Comparison of ENCODE assay signal across 1 cellular context in the genomic region with DNA sequence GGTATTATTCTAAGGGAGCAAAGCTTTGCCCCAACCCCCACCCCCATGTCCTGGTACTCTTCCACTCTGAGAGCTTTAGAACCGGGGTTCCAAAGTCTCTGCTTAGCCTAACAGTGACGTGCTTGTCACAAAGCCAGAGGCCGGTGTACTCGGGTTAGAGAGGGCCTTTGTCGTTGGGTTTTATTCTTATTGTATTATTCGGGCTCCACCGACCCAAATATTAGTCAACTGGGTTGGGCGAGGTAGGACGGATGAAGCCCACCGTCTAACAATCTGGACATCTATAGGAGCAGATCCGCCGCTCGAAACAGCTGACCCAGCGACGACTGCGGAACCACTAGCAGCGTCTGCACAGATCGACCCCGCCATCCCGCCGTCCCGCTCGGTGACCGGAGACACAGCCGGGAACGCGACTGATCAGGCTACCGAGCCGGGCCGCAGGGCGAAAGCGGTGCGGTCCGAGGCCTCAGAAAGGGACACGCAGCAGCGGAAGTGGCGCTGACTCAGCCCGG.
A peak's percentile ranks its signal among the peaks of the same experiment; 100 is the strongest.
TF ChIP-seq lines count a peak whose summit lies in the region.
"Not testable (repeated sequence)": the region's sequence is repeated elsewhere in the genome, so short reads cannot be mapped to it uniquely, and the experiment has no call there.

No MANE protein-coding gene starts in this region.

TF ChIP-seq in K562, 482 proteins besides CTCF, POLR2A, EP300 and RAD21:
- TF ChIP-seq ZSCAN32 (CRISPR knock-in tag; IDR thresholded peaks at IDR 0.05) (0 out of 2 replicates have a peak, but pooled peaks have one; percentile 50), SPI1 (IDR thresholded peaks at IDR 0.05; ENCODE audit: borderline replicate concordance, low read depth, low read length) (peak; percentile 79; the same call in 1 of the 2 replicates), JUND (IDR thresholded peaks at IDR 0.05; ENCODE audit: borderline replicate concordance, low read depth, low read length) (peak; percentile 88; the same call in 1 of the 2 replicates), JUND (tag; IDR thresholded peaks at IDR 0.05; ENCODE audit: borderline replicate concordance, low read depth, low read length) (peak; percentile 78; the same call in 1 of the 3 replicates), FOXJ2 (tag; IDR thresholded peaks at IDR 0.05) (0 out of 2 replicates have a peak, but pooled peaks have one; percentile 26), CBX5 (IDR thresholded peaks at IDR 0.05; ENCODE audit: borderline replicate concordance, low read depth) (0 out of 2 replicates have a peak, but pooled peaks have one; percentile 54), GABPA (tag; conservative IDR thresholded peaks at IDR 0.05; ENCODE audit: low read depth) (peak; percentile 83; the same call in 1 of the 2 replicates), ZFX (CRISPR knock-in tag; IDR thresholded peaks at IDR 0.05) (peak; percentile 85), KLF6 (CRISPR knock-in tag; IDR thresholded peaks at IDR 0.05; ENCODE audit: borderline replicate concordance) (0 out of 2 replicates have a peak, but pooled peaks have one; percentile 85), SRF (CRISPR knock-in tag; IDR thresholded peaks at IDR 0.05) (peak in 1 of 2 experiments; percentile 53; a peak in 1 of 4 replicates), MAZ (CRISPR knock-in tag; conservative IDR thresholded peaks at IDR 0.05 in 1 of 2, IDR thresholded peaks at IDR 0.05 in 1 of 2) (peak in 1 of 2 experiments; percentile 76; a peak in 1 of 4 replicates), L3MBTL2 (IDR thresholded peaks at IDR 0.05) (0 out of 2 replicates have a peak, but pooled peaks have one; percentile 2), NCOR1 (IDR thresholded peaks at IDR 0.05) (0 out of 2 replicates have a peak, but pooled peaks have one; percentile 37), RB1 (IDR thresholded peaks at IDR 0.05; ENCODE audit: low read depth) (peak; percentile 66; the same call in 1 of the 2 replicates), ZBTB1 (CRISPR knock-in tag; IDR thresholded peaks at IDR 0.05; ENCODE audit: borderline replicate concordance, low read depth) (0 out of 2 replicates have a peak, but pooled peaks have one; percentile 8), C11orf30 (IDR thresholded peaks at IDR 0.05; ENCODE audit: low read depth) (peak; percentile 79), KDM5B (IDR thresholded peaks at IDR 0.05; ENCODE audit: insufficient replicate concordance, low read depth, low read length) (peak; percentile 60), ARID1B (IDR thresholded peaks at IDR 0.05) (peak; percentile 36), DPF2 (IDR thresholded peaks at IDR 0.05) (0 out of 2 replicates have a peak, but pooled peaks have one; percentile 7), JUNB (CRISPR knock-in tag; conservative IDR thresholded peaks at IDR 0.05) (0 out of 2 replicates have a peak, but pooled peaks have one; percentile 15), ZNF316 (IDR thresholded peaks at IDR 0.05) (peak; percentile 72), SMARCA4 (IDR thresholded peaks at IDR 0.05) (peak; percentile 4; the same call in 1 of the 2 replicates), JUN (IDR thresholded peaks at IDR 0.05; ENCODE audit: borderline replicate concordance, low read depth, low read length) (0 out of 2 replicates have a peak, but pooled peaks have one; percentile 64), ZNF175 (CRISPR knock-in tag; IDR thresholded peaks at IDR 0.05; ENCODE audit: low read depth) (peak; percentile 44; the same call in 1 of the 2 replicates), CBX3 (IDR thresholded peaks at IDR 0.05; ENCODE audit: borderline replicate concordance in 1 of 2, low read length in 2 of 2) (0 out of 3 replicates have a peak, but pooled peaks of 1 of the 2 experiments have one; percentile 12), EP400 (IDR thresholded peaks at IDR 0.05) (peak; percentile 78), NFIC (IDR thresholded peaks at IDR 0.05) (peak; percentile 62)
- TF ChIP-seq, protein P1, sequence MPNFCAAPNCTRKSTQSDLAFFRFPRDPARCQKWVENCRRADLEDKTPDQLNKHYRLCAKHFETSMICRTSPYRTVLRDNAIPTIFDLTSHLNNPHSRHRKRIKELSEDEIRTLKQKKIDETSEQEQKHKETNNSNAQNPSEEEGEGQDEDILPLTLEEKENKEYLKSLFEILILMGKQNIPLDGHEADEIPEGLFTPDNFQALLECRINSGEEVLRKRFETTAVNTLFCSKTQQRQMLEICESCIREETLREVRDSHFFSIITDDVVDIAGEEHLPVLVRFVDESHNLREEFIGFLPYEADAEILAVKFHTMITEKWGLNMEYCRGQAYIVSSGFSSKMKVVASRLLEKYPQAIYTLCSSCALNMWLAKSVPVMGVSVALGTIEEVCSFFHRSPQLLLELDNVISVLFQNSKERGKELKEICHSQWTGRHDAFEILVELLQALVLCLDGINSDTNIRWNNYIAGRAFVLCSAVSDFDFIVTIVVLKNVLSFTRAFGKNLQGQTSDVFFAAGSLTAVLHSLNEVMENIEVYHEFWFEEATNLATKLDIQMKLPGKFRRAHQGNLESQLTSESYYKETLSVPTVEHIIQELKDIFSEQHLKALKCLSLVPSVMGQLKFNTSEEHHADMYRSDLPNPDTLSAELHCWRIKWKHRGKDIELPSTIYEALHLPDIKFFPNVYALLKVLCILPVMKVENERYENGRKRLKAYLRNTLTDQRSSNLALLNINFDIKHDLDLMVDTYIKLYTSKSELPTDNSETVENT (CRISPR knock-in tag; IDR thresholded peaks at IDR 0.05) = 0 out of 2 replicates have a peak, but pooled peaks have one; percentile 4
- TF ChIP-seq, protein P2, sequence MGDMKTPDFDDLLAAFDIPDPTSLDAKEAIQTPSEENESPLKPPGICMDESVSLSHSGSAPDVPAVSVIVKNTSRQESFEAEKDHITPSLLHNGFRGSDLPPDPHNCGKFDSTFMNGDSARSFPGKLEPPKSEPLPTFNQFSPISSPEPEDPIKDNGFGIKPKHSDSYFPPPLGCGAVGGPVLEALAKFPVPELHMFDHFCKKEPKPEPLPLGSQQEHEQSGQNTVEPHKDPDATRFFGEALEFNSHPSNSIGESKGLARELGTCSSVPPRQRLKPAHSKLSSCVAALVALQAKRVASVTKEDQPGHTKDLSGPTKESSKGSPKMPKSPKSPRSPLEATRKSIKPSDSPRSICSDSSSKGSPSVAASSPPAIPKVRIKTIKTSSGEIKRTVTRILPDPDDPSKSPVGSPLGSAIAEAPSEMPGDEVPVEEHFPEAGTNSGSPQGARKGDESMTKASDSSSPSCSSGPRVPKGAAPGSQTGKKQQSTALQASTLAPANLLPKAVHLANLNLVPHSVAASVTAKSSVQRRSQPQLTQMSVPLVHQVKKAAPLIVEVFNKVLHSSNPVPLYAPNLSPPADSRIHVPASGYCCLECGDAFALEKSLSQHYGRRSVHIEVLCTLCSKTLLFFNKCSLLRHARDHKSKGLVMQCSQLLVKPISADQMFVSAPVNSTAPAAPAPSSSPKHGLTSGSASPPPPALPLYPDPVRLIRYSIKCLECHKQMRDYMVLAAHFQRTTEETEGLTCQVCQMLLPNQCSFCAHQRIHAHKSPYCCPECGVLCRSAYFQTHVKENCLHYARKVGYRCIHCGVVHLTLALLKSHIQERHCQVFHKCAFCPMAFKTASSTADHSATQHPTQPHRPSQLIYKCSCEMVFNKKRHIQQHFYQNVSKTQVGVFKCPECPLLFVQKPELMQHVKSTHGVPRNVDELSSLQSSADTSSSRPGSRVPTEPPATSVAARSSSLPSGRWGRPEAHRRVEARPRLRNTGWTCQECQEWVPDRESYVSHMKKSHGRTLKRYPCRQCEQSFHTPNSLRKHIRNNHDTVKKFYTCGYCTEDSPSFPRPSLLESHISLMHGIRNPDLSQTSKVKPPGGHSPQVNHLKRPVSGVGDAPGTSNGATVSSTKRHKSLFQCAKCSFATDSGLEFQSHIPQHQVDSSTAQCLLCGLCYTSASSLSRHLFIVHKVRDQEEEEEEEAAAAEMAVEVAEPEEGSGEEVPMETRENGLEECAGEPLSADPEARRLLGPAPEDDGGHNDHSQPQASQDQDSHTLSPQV (IDR thresholded peaks at IDR 0.05) = peak; percentile 52; the same call in 1 of the 2 replicates
- TF ChIP-seq, protein P3, sequence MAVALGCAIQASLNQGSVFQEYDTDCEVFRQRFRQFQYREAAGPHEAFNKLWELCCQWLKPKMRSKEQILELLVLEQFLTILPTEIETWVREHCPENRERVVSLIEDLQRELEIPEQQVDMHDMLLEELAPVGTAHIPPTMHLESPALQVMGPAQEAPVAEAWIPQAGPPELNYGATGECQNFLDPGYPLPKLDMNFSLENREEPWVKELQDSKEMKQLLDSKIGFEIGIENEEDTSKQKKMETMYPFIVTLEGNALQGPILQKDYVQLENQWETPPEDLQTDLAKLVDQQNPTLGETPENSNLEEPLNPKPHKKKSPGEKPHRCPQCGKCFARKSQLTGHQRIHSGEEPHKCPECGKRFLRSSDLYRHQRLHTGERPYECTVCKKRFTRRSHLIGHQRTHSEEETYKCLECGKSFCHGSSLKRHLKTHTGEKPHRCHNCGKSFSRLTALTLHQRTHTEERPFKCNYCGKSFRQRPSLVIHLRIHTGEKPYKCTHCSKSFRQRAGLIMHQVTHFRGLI (CRISPR knock-in tag; IDR thresholded peaks at IDR 0.05) = peak; percentile 70; the same call in 1 of the 2 replicates
- TF ChIP-seq, protein P4, sequence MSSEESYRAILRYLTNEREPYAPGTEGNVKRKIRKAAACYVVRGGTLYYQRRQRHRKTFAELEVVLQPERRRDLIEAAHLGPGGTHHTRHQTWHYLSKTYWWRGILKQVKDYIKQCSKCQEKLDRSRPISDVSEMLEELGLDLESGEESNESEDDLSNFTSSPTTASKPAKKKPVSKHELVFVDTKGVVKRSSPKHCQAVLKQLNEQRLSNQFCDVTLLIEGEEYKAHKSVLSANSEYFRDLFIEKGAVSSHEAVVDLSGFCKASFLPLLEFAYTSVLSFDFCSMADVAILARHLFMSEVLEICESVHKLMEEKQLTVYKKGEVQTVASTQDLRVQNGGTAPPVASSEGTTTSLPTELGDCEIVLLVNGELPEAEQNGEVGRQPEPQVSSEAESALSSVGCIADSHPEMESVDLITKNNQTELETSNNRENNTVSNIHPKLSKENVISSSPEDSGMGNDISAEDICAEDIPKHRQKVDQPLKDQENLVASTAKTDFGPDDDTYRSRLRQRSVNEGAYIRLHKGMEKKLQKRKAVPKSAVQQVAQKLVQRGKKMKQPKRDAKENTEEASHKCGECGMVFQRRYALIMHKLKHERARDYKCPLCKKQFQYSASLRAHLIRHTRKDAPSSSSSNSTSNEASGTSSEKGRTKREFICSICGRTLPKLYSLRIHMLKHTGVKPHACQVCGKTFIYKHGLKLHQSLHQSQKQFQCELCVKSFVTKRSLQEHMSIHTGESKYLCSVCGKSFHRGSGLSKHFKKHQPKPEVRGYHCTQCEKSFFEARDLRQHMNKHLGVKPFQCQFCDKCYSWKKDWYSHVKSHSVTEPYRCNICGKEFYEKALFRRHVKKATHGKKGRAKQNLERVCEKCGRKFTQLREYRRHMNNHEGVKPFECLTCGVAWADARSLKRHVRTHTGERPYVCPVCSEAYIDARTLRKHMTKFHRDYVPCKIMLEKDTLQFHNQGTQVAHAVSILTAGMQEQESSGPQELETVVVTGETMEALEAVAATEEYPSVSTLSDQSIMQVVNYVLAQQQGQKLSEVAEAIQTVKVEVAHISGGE (CRISPR knock-in tag; IDR thresholded peaks at IDR 0.05) = peak in 1 of 3 experiments; percentile 67; a peak in 1 of 6 replicates
- TF ChIP-seq, protein P5, sequence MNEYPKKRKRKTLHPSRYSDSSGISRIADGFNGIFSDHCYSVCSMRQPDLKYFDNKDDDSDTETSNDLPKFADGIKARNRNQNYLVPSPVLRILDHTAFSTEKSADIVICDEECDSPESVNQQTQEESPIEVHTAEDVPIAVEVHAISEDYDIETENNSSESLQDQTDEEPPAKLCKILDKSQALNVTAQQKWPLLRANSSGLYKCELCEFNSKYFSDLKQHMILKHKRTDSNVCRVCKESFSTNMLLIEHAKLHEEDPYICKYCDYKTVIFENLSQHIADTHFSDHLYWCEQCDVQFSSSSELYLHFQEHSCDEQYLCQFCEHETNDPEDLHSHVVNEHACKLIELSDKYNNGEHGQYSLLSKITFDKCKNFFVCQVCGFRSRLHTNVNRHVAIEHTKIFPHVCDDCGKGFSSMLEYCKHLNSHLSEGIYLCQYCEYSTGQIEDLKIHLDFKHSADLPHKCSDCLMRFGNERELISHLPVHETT (CRISPR knock-in tag; conservative IDR thresholded peaks at IDR 0.05 in 1 of 2, IDR thresholded peaks at IDR 0.05 in 1 of 2) = peak in 1 of 2 experiments; percentile 83; a peak in 1 of 4 replicates
- TF ChIP-seq JUN (CRISPR knock-in tag; IDR thresholded peaks at IDR 0.05; ENCODE audit: borderline replicate concordance) = not testable (repeated sequence)
- TF ChIP-seq, protein P6, sequence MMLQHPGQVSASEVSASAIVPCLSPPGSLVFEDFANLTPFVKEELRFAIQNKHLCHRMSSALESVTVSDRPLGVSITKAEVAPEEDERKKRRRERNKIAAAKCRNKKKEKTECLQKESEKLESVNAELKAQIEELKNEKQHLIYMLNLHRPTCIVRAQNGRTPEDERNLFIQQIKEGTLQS (IDR thresholded peaks at IDR 0.05) = peak; percentile 79; the same call in 1 of the 2 replicates
- TF ChIP-seq, protein P6 (CRISPR knock-in tag; conservative IDR thresholded peaks at IDR 0.05) = not testable (repeated sequence)
TF ChIP-seq in K562: peak in this region for 32; not testable (repeated sequence) for 450.
